Comparison of ENCODE assay signal across 1 cellular context in genomic region chr5:74476197-74477081, GRCh38.
TF ChIP-seq lines count a peak whose summit lies in the region.

No MANE protein-coding gene starts in this region.

TF ChIP-seq in GM23338, 12 proteins besides CTCF, POLR2A, EP300 and RAD21 (continued from another document):
- no peak for TF ChIP-seq ZNF462 (CRISPR knock-in tag; IDR thresholded peaks at IDR 0.05)
